In genomic region chr7:108067844-108068243, GRCh38 we compare ENCODE assay signal across 27 cellular contexts.
A peak's percentile ranks its signal among the peaks of the same experiment; 100 is the strongest.
DNase-seq lines count a peak whose midpoint lies in the region; ATAC-seq and TF ChIP-seq lines count a peak whose summit lies in the region.
"Had no signal": no experiment of that assay in that cellular context is flagged by ENCODE, and none has a peak within 500 bp of the region (broad histone marks: within the 10 kb centered on the region; RNA-seq: fewer than 3 reads in every experiment).

No MANE protein-coding gene starts in this region.

- H4K8ac ChIP-seq in H9 (replicated peaks; ENCODE audit: insufficient read length, low read depth, low read length): no peak overlapping the region

- no peak overlapping the region for H3K27ac ChIP-seq in H9 (ENCODE audit: insufficient read length, low read depth, low read length)
- H3K27ac ChIP-seq: dorsolateral prefrontal cortex, HL-60, Peyer's patch, right atrium auricular region had no signal

- H3K27me3 ChIP-seq in H9 (ENCODE audit: insufficient read depth, low read length): no peaks in the 10 kb centered on the region
- H3K27me3 ChIP-seq: dorsolateral prefrontal cortex, Peyer's patch, right atrium auricular region had no signal

- H3K27ac Mint-ChIP-seq in H9: no peak overlapping the region
- H3K27ac Mint-ChIP-seq in endothelial cell (ENCODE audit: unreplicated experiment): peak overlapping the region; percentile 9
- H3K27ac Mint-ChIP-seq in T-helper 2 cell treated with Interferon-gamma antibody and Interleukin-4, amounts not matched to agents 5 μg/mL and 100 μg/mL, for 36 hours: no peak overlapping the region
- H3K27ac Mint-ChIP-seq: activated CD8-positive, alpha-beta memory T cell treated with anti-CD3 and anti-CD28 coated beads, Interleukin-2, amount 10 ng/mL, durations not matched to agents 7 days and 5 days; activated naive CD8-positive, alpha-beta T cell; activated T-helper 1 cell treated with anti-CD3 and anti-CD28 coated beads, Interleukin-12 subunit alpha, Interleukin-12 subunit beta, Interleukin-2, Interleukin-4 antibody, amounts not matched to agents 30 ng/mL and 10 ng/mL and 1 ng/mL, durations not matched to agents 14 hours and 24 hours and 36 hours; CD4-positive, CD25-positive, alpha-beta regulatory T cell; immature natural killer cell; naive thymus-derived CD4-positive, alpha-beta T cell had no signal

- H2BK120ac ChIP-seq in H9 (ENCODE audit: low read depth, low read length, poor library complexity, severe bottlenecking): no peak overlapping the region

- peaks cover 4% of the 10 kb centered on the region; the same call in 1 of the 2 replicates for H3K4me1 ChIP-seq in H9 (ENCODE audit: insufficient read depth, low read length)
- H3K4me1 ChIP-seq: Peyer's patch, right atrium auricular region had no signal

- H3K4me3 Mint-ChIP-seq in H9: no peak overlapping the region
- H3K4me3 Mint-ChIP-seq in endothelial cell (ENCODE audit: unreplicated experiment): no peak overlapping the region
- H3K4me3 Mint-ChIP-seq in T-helper 2 cell treated with Interferon-gamma antibody and Interleukin-4, amounts not matched to agents 5 μg/mL and 100 μg/mL, for 36 hours: no peak overlapping the region
- H3K4me3 Mint-ChIP-seq: activated CD8-positive, alpha-beta memory T cell treated with anti-CD3 and anti-CD28 coated beads, Interleukin-2, amount 10 ng/mL, durations not matched to agents 7 days and 5 days; activated naive CD8-positive, alpha-beta T cell; activated T-helper 1 cell treated with anti-CD3 and anti-CD28 coated beads, Interleukin-12 subunit alpha, Interleukin-12 subunit beta, Interleukin-2, Interleukin-4 antibody, amounts not matched to agents 30 ng/mL and 10 ng/mL and 1 ng/mL, durations not matched to agents 14 hours and 24 hours and 36 hours; CD4-positive, CD25-positive, alpha-beta regulatory T cell; central memory CD8-positive, alpha-beta T cell; immature natural killer cell; naive thymus-derived CD4-positive, alpha-beta T cell had no signal

- H4K20me1 ChIP-seq in H9 (ENCODE audit: control insufficient read depth, insufficient read depth, insufficient read length): no peaks in the 10 kb centered on the region

- no peak overlapping the region for H4K5ac ChIP-seq in H9 (ENCODE audit: insufficient read length, low read depth, low read length)

- H4K91ac ChIP-seq in H9 (ENCODE audit: insufficient read length, low read depth, low read length): no peak overlapping the region

- H3K79me2 ChIP-seq in H9 (ENCODE audit: insufficient read depth, low read length): no peaks in the 10 kb centered on the region

- no peak overlapping the region for H2BK15ac ChIP-seq in H9 (ENCODE audit: low read depth, low read length)

- H3K4me2 ChIP-seq in H9 (ENCODE audit: insufficient read depth, insufficient read length, low read length): no peak overlapping the region

- no peak overlapping the region for H3T11ph ChIP-seq in H9 (ENCODE audit: low read length)

- H2BK20ac ChIP-seq in H9 (ENCODE audit: low read depth, low read length, poor library complexity, severe bottlenecking): no peak overlapping the region

- H3K4me1 Mint-ChIP-seq in H9: peaks cover 14% of the 10 kb centered on the region in 2 experiments
- peaks cover 10% of the 10 kb centered on the region for H3K4me1 Mint-ChIP-seq in endothelial cell (ENCODE audit: unreplicated experiment)
- H3K4me1 Mint-ChIP-seq in T-helper 2 cell treated with Interferon-gamma antibody and Interleukin-4, amounts not matched to agents 5 μg/mL and 100 μg/mL, for 36 hours (ENCODE audit: low read depth): no peaks in the 10 kb centered on the region
- H3K4me1 Mint-ChIP-seq: activated CD8-positive, alpha-beta memory T cell treated with anti-CD3 and anti-CD28 coated beads, Interleukin-2, amount 10 ng/mL, durations not matched to agents 7 days and 5 days; CD4-positive, CD25-positive, alpha-beta regulatory T cell; central memory CD8-positive, alpha-beta T cell; immature natural killer cell; naive thymus-derived CD4-positive, alpha-beta T cell had no signal

- peak overlapping the region; percentile 56; the same call in 1 of the 2 replicates for H3K14ac ChIP-seq in H9 (ENCODE audit: insufficient read depth, low read length)

- ATAC-seq in GM18502 (IDR thresholded peaks at IDR 0.05; ENCODE audit: poor library complexity, unreplicated experiment): no peak
- ATAC-seq: activated CD8-positive, alpha-beta memory T cell treated with anti-CD3 and anti-CD28 coated beads, Interleukin-2, amount 10 ng/mL, durations not matched to agents 7 days and 5 days; HepG2; left lobe of liver; naive thymus-derived CD4-positive, alpha-beta T cell had no signal

- H3K36me3 Mint-ChIP-seq in H9 (ENCODE audit: insufficient read depth in 1 of 3, low read depth in 3 of 3) (no peaks in the 10 kb centered on the region), endothelial cell (ENCODE audit: low read depth, unreplicated experiment) (no peaks in the 10 kb centered on the region)
- H3K36me3 Mint-ChIP-seq in T-helper 2 cell treated with Interferon-gamma antibody and Interleukin-4, amounts not matched to agents 5 μg/mL and 100 μg/mL, for 36 hours (ENCODE audit: low read depth): no peaks in the 10 kb centered on the region
- H3K36me3 Mint-ChIP-seq: activated CD8-positive, alpha-beta memory T cell treated with anti-CD3 and anti-CD28 coated beads, Interleukin-2, amount 10 ng/mL, durations not matched to agents 7 days and 5 days; activated naive CD8-positive, alpha-beta T cell; CD4-positive, CD25-positive, alpha-beta regulatory T cell; immature natural killer cell; naive thymus-derived CD4-positive, alpha-beta T cell had no signal

- H2AK5ac ChIP-seq in H9 (ENCODE audit: insufficient read length, low read length): no peak overlapping the region

- H3K9me3 ChIP-seq in H9 (ENCODE audit: control insufficient read depth, low read depth, low read length): no peaks in the 10 kb centered on the region
- H3K9me3 ChIP-seq: Peyer's patch, right atrium auricular region had no signal

- H3K23me2 ChIP-seq in H9 (ENCODE audit: insufficient read length, low read depth, low read length, poor library complexity, severe bottlenecking): no peaks in the 10 kb centered on the region

- no peak overlapping the region for H2BK5ac ChIP-seq in H9 (ENCODE audit: insufficient read length, low read length)

- TF ChIP-seq CTCF in H9 (conservative IDR thresholded peaks at IDR 0.05) (no peak), endothelial cell (IDR thresholded peaks at IDR 0.05; ENCODE audit: unreplicated experiment) (no peak)

- WGBS in H9 (ENCODE audit: extremely low coverage, insufficient read length, low lambda C conversion rate): no CpG with 5 or more reads among the region's 7 CpGs

- H3K9me3 Mint-ChIP-seq in H9: no peaks in the 10 kb centered on the region
- H3K9me3 Mint-ChIP-seq in endothelial cell (ENCODE audit: unreplicated experiment): no peaks in the 10 kb centered on the region
- H3K9me3 Mint-ChIP-seq in T-helper 2 cell treated with Interferon-gamma antibody and Interleukin-4, amounts not matched to agents 5 μg/mL and 100 μg/mL, for 36 hours: no peaks in the 10 kb centered on the region
- H3K9me3 Mint-ChIP-seq: activated T-helper 1 cell treated with anti-CD3 and anti-CD28 coated beads, Interleukin-12 subunit alpha, Interleukin-12 subunit beta, Interleukin-2, Interleukin-4 antibody, amounts not matched to agents 30 ng/mL and 10 ng/mL and 1 ng/mL, durations not matched to agents 14 hours and 24 hours and 36 hours; central memory CD8-positive, alpha-beta T cell; immature natural killer cell; naive thymus-derived CD4-positive, alpha-beta T cell had no signal

- H3K23ac ChIP-seq in H9 (ENCODE audit: insufficient read length, low read depth, low read length): no peak overlapping the region

- H3K18ac ChIP-seq in H9 (ENCODE audit: insufficient read length, low read depth, low read length): no peak overlapping the region

- DNase-seq in H9 (no peak), NCI-H187 (lab: John Stamatoyannopoulos, UW) (peak; percentile 46 to 83), NCI-H510A treated with DMSO at 0.1 percent for 48 hours (lab: John Stamatoyannopoulos, UW) (peak; percentile 11), endothelial cell (ENCODE audit: low spot score) (no peak), activated gamma-delta T cell (lab: John Stamatoyannopoulos, UW) (no peak)
- DNase-seq in T-helper 2 cell treated with Interferon-gamma antibody and Interleukin-4, amounts not matched to agents 5 μg/mL and 100 μg/mL, for 36 hours (ENCODE audit: low spot score): no peak
- DNase-seq: activated CD4-positive, alpha-beta T cell treated with anti-CD3 and anti-CD28 coated beads for 48 hours; activated CD8-positive, alpha-beta memory T cell treated with anti-CD3 and anti-CD28 coated beads, Interleukin-2, amount 10 ng/mL, durations not matched to agents 7 days and 5 days; CD4-positive, CD25-positive, alpha-beta regulatory T cell; dorsolateral prefrontal cortex; GOT3; immature natural killer cell; mesendoderm; naive thymus-derived CD4-positive, alpha-beta T cell; NCI-H1694 treated with DMSO at 0.1 percent for 48 hours; Peyer's patch; stimulated activated CD4-positive, alpha-beta T cell treated with anti-CD3 and anti-CD28 coated beads, Interleukin-4, amount 100 ng/mL, for 24 hours; stimulated activated naive CD4-positive, alpha-beta T cell treated with Interleukin-2 at 50 U/mL for 16 hours; T-helper 2 cell had no signal

- H2AFZ ChIP-seq in H9 (ENCODE audit: low read length): no peak overlapping the region

- H3K79me1 ChIP-seq in H9 (ENCODE audit: insufficient read depth, low read depth, low read length, poor library complexity, severe bottlenecking): no peaks in the 10 kb centered on the region

- no peak overlapping the region for H3K56ac ChIP-seq in H9 (ENCODE audit: insufficient read length, low read depth, low read length)

- H2BK12ac ChIP-seq in H9 (ENCODE audit: insufficient read length, low read depth, low read length): no peak overlapping the region

- H3K9ac ChIP-seq in H9 (ENCODE audit: extremely low read depth, insufficient read length, low read length): no peak overlapping the region

- H3K4ac ChIP-seq in H9 (ENCODE audit: low read depth, low read length): no peak overlapping the region

- H3K27me3 Mint-ChIP-seq in H9 (ENCODE audit: low read depth) (no peaks in the 10 kb centered on the region; the same call in 1 of the 2 replicates), endothelial cell (ENCODE audit: unreplicated experiment) (no peaks in the 10 kb centered on the region)
- peaks cover 19% of the 10 kb centered on the region for H3K27me3 Mint-ChIP-seq in T-helper 2 cell treated with Interferon-gamma antibody and Interleukin-4, amounts not matched to agents 5 μg/mL and 100 μg/mL, for 36 hours (ENCODE audit: low read depth)
- H3K27me3 Mint-ChIP-seq: activated naive CD8-positive, alpha-beta T cell; central memory CD8-positive, alpha-beta T cell had no signal

Comparison
In these comparisons a context has a peak if more than half of its experiments do, and no peak if none do; other contexts are left out.
1. DNase-seq: peak in NCI-H187 (2 of 2) and NCI-H510A treated with DMSO at 0.1 percent for 48 hours (single experiment); none in H9 (single experiment), endothelial cell (single experiment), T-helper 2 cell treated with Interferon-gamma antibody and Interleukin-4, amounts not matched to agents 5 μg/mL and 100 μg/mL, for 36 hours (single experiment) and activated gamma-delta T cell (single experiment).